10 cellular contexts compared by ENCODE assay signal in the genomic region with DNA sequence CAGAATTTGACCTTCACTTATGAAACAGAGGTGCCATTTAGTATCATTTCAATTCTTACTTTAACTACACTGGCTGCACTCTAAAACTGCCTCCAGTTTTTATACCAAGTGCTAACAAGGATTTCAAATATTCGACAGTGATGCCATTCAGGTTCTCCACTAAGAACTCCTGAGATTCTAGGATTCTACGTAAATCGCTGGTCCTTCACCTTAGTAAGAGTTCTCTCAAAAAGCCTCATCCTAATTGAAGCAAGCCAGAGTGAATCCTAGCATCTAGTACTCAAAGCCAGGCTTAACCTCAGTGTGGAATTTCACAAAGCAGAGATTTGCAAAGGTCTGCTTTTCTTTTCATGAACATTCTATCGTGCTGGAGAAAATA. TPM values are rescaled to one million over a fixed set of nuclear protein-coding genes. Genes with fewer than 3 reads are reported as not detected.
DNase-seq lines count a peak whose midpoint lies in the region; ATAC-seq and TF ChIP-seq lines count a peak whose summit lies in the region.
"Had no signal": no experiment of that assay in that cellular context is flagged by ENCODE, and none has a peak within 500 bp of the region (broad histone marks: within the 10 kb centered on the region; RNA-seq: fewer than 3 reads in every experiment).

No MANE protein-coding gene starts in this region.

- H3K27ac Mint-ChIP-seq in activated B cell treated with CpG ODN at 0.5 μM for 24 hours: peak overlapping the region; percentile 18

- peaks cover 78% of the 10 kb centered on the region for H3K36me3 Mint-ChIP-seq in activated B cell treated with CpG ODN at 0.5 μM for 24 hours (ENCODE audit: low read depth)

- H3K27me3 Mint-ChIP-seq in activated B cell treated with CpG ODN at 0.5 μM for 24 hours: no peaks in the 10 kb centered on the region
- H3K27me3 Mint-ChIP-seq: naive B cell had no signal

- DNase-seq in GM12865 (ENCODE audit: low read depth): no peak
- no peak for DNase-seq in activated B cell treated with CpG ODN at 0.5 μM for 24 hours
- DNase-seq in foreskin fibroblast: no peak
- DNase-seq in left colon: no peak
- no peak for DNase-seq in NCI-H146 treated with DMSO at 0.1 percent for 48 hours (lab: John Stamatoyannopoulos, UW; ENCODE audit: unreplicated experiment)
- DNase-seq: KG1, naive B cell had no signal

- H3K9ac ChIP-seq in skeletal muscle satellite cell (ENCODE audit: low read depth, low read length): peak overlapping the region; percentile 97

- no peaks in the 10 kb centered on the region for H3K9me3 Mint-ChIP-seq in activated B cell treated with CpG ODN at 0.5 μM for 24 hours
- H3K9me3 Mint-ChIP-seq: naive B cell had no signal

- peaks cover 61% of the 10 kb centered on the region for H3K4me1 Mint-ChIP-seq in activated B cell treated with CpG ODN at 0.5 μM for 24 hours

- peak overlapping the region; percentile 94 for H3K4me3 ChIP-seq in GM12865 (ENCODE audit: low read depth, low read length)
- H3K4me3 ChIP-seq in foreskin fibroblast (ENCODE audit: low read depth in 1 of 2, low read length in 2 of 2): peak overlapping the region; percentile 84 to 95
- H3K4me3 ChIP-seq in skeletal muscle satellite cell (ENCODE audit: low read length): peak overlapping the region; percentile 94

- POLR2A ChIA-PET in activated B cell treated with CpG ODN at 0.5 μM for 24 hours (lab: Charles Lee): no interaction called here

- H3K36me3 ChIP-seq in skeletal muscle satellite cell (ENCODE audit: insufficient read depth, low read length): peaks cover 79% of the 10 kb centered on the region

- H3K4me2 ChIP-seq in skeletal muscle satellite cell (ENCODE audit: low read length): peak overlapping the region; percentile 83

- CTCF ChIA-PET in activated B cell treated with CpG ODN at 0.5 μM for 24 hours (lab: Charles Lee): no interaction called here

- no peak for TF ChIP-seq CTCF in GM12865 (IDR thresholded peaks at IDR 0.05; ENCODE audit: insufficient read depth, low read depth, low read length, missing control alignments)
- TF ChIP-seq CTCF in activated B cell treated with CpG ODN at 0.5 μM for 24 hours (IDR thresholded peaks at IDR 0.05): no peak
- no peak for TF ChIP-seq CTCF in foreskin fibroblast (IDR thresholded peaks at IDR 0.05; ENCODE audit: low read depth, low read length)

- peaks cover 53% of the 10 kb centered on the region for H3K4me1 ChIP-seq in skeletal muscle satellite cell (ENCODE audit: control insufficient read depth, insufficient read depth, low read length)

- no peaks in the 10 kb centered on the region for H3K9me3 ChIP-seq in skeletal muscle satellite cell (replicated peaks; ENCODE audit: low read length)

- ATAC-seq in activated B cell treated with CpG ODN at 0.5 μM for 24 hours (ENCODE audit: low read depth) (no peak), left colon (no peak), HG03521 (IDR thresholded peaks at IDR 0.05; ENCODE audit: unreplicated experiment) (no peak), GM21786 (IDR thresholded peaks at IDR 0.05; ENCODE audit: unreplicated experiment) (no peak)

- H3K27me3 ChIP-seq in skeletal muscle satellite cell (ENCODE audit: control insufficient read depth, insufficient read depth, low read length): no peaks in the 10 kb centered on the region

- peak overlapping the region; percentile 28 for H3K4me3 Mint-ChIP-seq in activated B cell treated with CpG ODN at 0.5 μM for 24 hours

- intact Hi-C loops in activated B cell treated with CpG ODN at 0.5 μM for 24 hours (cut with micrococcal nuclease): no loop called here
- intact Hi-C loops in left colon (cut with DNase I, micrococcal nuclease): loop anchor here in 1 of 2 donors (10.0 kb wide), 2 partner anchors 94 to 214 kb away; no protein-coding TSS in a partner anchor

RNA-seq across cellular contexts. Expression of a gene that starts 3.5 kb away (rescaled TPM):
- total RNA-seq in activated B cell treated with CpG ODN at 0.5 μM for 24 hours: 231 and 247 TPM in 2 replicates
- total RNA-seq in skeletal muscle satellite cell (2012; rRNA removed): 329 and 451 TPM in 2 replicates
- total RNA-seq in left colon: 100 to 1,000 TPM; 128 to 220 TPM
